8 cellular contexts compared by ENCODE assay signal in the genomic region with DNA sequence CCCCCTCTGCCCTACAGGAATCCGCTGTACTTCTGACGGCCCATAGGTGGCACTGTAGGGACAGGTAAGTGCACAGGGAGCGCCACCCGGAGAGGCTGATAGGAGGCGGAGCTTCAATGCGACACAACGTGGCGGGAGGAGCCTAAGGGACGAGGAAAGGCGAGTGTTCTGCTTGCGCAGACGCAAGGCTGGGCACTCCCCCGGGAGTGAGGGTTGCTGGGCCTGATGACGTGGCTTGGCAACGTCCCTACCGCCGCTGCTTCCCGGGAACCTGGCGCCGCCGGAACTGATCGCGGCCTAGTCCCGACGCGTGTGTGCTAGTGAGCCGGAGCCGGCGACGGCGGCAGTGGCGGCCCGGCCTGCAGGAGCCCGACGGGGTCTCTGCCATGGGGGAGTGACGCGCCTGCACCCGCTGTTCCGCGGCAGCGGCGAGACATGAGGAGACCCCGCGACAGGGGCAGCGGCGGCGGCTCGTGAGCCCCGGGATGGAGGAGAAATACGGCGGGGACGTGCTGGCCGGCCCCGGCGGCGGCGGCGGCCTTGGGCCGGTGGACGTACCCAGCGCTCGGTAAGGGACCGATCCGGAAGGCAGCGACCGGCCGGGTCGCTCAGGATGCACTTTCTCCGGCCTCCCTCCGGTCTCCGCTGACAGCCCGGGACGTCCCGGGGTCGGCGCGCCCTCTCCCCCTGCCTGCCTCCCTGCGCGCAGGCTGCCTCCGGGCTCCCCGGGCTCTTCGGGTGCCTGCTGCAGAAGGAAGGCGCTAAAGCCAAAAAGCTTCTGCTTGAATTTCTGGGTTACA. TPM values are rescaled to one million over a fixed set of nuclear protein-coding genes. Genes with fewer than 3 reads are reported as not detected.
A peak's percentile ranks its signal among the peaks of the same experiment; 100 is the strongest.
DNase-seq lines count a peak whose midpoint lies in the region; ATAC-seq and TF ChIP-seq lines count a peak whose summit lies in the region.

A gene (plus strand): TSS at position 244 of the 800 bp plus-strand sequence. CDS start 242 bp downstream, at position 486.

- peaks cover 10% of the 10 kb centered on the region for H3K4me1 Mint-ChIP-seq in stimulated activated effector memory CD8-positive, alpha-beta T cell treated with anti-CD3 and anti-CD28 coated beads, Interleukin-12 subunit alpha, Interleukin-12 subunit beta, amount 100 ng/mL, for 72 hours

- peak within 1 kb of the TSS; percentile 92 for H3K27ac ChIP-seq in Panc1 (ENCODE audit: low read length)

- intact Hi-C loops in Panc1 (cut with micrococcal nuclease; ENCODE audit: unreplicated experiment): loop anchor here (10.0 kb wide), 2 partner anchors 49 to 271 kb away; a partner anchor contains a TSS

- CTCF ChIA-PET in Panc1 (lab: Charles Lee): interaction anchor here (0.6 to 1.0 kb wide), 9 partner anchors 9 to 207 kb away, joined by 3 to 8 read pairs (median 3); no protein-coding TSS in a partner anchor

- H3K4me3 ChIP-seq in Panc1 (ENCODE audit: low read depth in 2 of 2, low read length in 2 of 2): peak within 1 kb of the TSS; percentile 83 to 98

- no peaks in the 10 kb centered on the region for H3K4me1 ChIP-seq in Panc1 (ENCODE audit: control insufficient read depth, insufficient read depth, low read length)

- no peaks in the 10 kb centered on the region for H3K27me3 ChIP-seq in Panc1 (ENCODE audit: control insufficient read depth, insufficient read depth, low read length)

- ATAC-seq in GM21717 (IDR thresholded peaks at IDR 0.05; ENCODE audit: unreplicated experiment) (peak; percentile 98), Panc1 (peak; percentile 100), esophagus mucosa (peak; percentile 100)
- ATAC-seq in stimulated activated effector memory CD8-positive, alpha-beta T cell treated with anti-CD3 and anti-CD28 coated beads, Interleukin-12 subunit alpha, Interleukin-12 subunit beta, amount 100 ng/mL, for 72 hours: peak; percentile 99

- TF ChIP-seq CTCF in Panc1 (IDR thresholded peaks at IDR 0.05): peak; percentile 95

- peak within 1 kb of the TSS; percentile 94 for H3K27ac Mint-ChIP-seq in stimulated activated effector memory CD8-positive, alpha-beta T cell treated with anti-CD3 and anti-CD28 coated beads, Interleukin-12 subunit alpha, Interleukin-12 subunit beta, amount 100 ng/mL, for 72 hours

- H3K9me3 ChIP-seq in Panc1 (ENCODE audit: control insufficient read depth, insufficient read depth, low read depth, low read length): no peaks in the 10 kb centered on the region

- BruUV-seq in Panc1 (replicated peaks; lab: Mats Ljungman, UMichigan): no TSS peak

- H3K36me3 Mint-ChIP-seq in stimulated activated effector memory CD8-positive, alpha-beta T cell treated with anti-CD3 and anti-CD28 coated beads, Interleukin-12 subunit alpha, Interleukin-12 subunit beta, amount 100 ng/mL, for 72 hours: peaks cover 39% of the 10 kb centered on the region

- POLR2A ChIA-PET in Panc1 (lab: Charles Lee): interaction anchor here (0.5 to 0.6 kb wide), 3 partner anchors 10 to 287 kb away, joined by 3 to 4 read pairs (median 4); no protein-coding TSS in a partner anchor

- no peaks in the 10 kb centered on the region for H3K9me3 Mint-ChIP-seq in stimulated activated effector memory CD8-positive, alpha-beta T cell treated with anti-CD3 and anti-CD28 coated beads, Interleukin-12 subunit alpha, Interleukin-12 subunit beta, amount 100 ng/mL, for 72 hours

- DNase-seq in DMS79 (lab: John Stamatoyannopoulos, UW) (peak; percentile 85), KG1 (lab: John Stamatoyannopoulos, UW) (peak; percentile 98), Panc1 (ENCODE audit: low read depth, low spot score) (peak; percentile 99), myocyte (ENCODE audit: low read depth) (peak; percentile 99)
- DNase-seq in activated T-cell treated with anti-CD3 and anti-CD28 coated beads, Interleukin-2, amount 50 U/mL, for 48 hours: peak; percentile 98 to 99
- DNase-seq in stimulated activated effector memory CD8-positive, alpha-beta T cell treated with anti-CD3 and anti-CD28 coated beads, Interleukin-12 subunit alpha, Interleukin-12 subunit beta, amount 100 ng/mL, for 72 hours (ENCODE audit: low spot score in 2 of 2): peak; percentile 81 to 98

- peaks cover 5% of the 10 kb centered on the region for H3K36me3 ChIP-seq in Panc1 (ENCODE audit: control insufficient read depth, insufficient read depth, low read length)

- in situ Hi-C loops in Panc1 (cut with HindIII; ENCODE audit: low pct_unique_long_range_greater_than_20kb, low sequenced_read_pairs): no loop called here

- peak within 1 kb of the TSS; percentile 83 for H3K4me3 Mint-ChIP-seq in stimulated activated effector memory CD8-positive, alpha-beta T cell treated with anti-CD3 and anti-CD28 coated beads, Interleukin-12 subunit alpha, Interleukin-12 subunit beta, amount 100 ng/mL, for 72 hours

RNA-seq across cellular contexts. Expression of the gene that starts here (rescaled TPM):
- total RNA-seq in Panc1 (2021; ENCODE audit: unreplicated experiment): 61.3 TPM
- 73.3 TPM for polyA plus RNA-seq in Panc1 (2012; ENCODE audit: insufficient read length)
- 26.9 TPM for total RNA-seq in esophagus mucosa
- 57.2 and 69.3 TPM in 2 replicates for total RNA-seq in myocyte
- polyA plus RNA-seq in myocyte (2012): 30.0 TPM

Comparison
In these comparisons a context has a peak if more than half of its experiments do, and no peak if none do; other contexts are left out.
1. Peak in every context shown above with its lines: DNase-seq, ATAC-seq, H3K4me3 ChIP-seq and H3K27ac ChIP-seq.